Comparison of ENCODE assay signal across 8 cellular contexts in genomic region chr9:78201158-78201777, GRCh38. TPM values are rescaled to one million over a fixed set of nuclear protein-coding genes. Genes with fewer than 3 reads are reported as not detected.
DNase-seq lines count a peak whose midpoint lies in the region; ATAC-seq, FAIRE-seq and TF ChIP-seq lines count a peak whose summit lies in the region.
"Not testable (repeated sequence)": the region's sequence is repeated elsewhere in the genome, so short reads cannot be mapped to it uniquely, and the experiment has no call there.

No MANE protein-coding gene starts in this region.

- POLR2A ChIA-PET in T-cell (lab: Charles Lee) (interaction anchor here in 1 of 2 donors (0.6 kb wide), 1 partner anchor 45 kb away, joined by 3 read pairs; no protein-coding TSS in a partner anchor), H1 (lab: Charles Lee; ENCODE audit: partially characterized antibody) (interaction anchor here (0.6 to 1.4 kb wide), 4 partner anchors 11 to 95 kb away, joined by 3 to 5 read pairs (median 4); partner anchors contain the start of gene CEP78)

- FAIRE-seq in H1 (lab: Jason Lieb, UNC); small intestine (lab: Jason Lieb, UNC): not testable (repeated sequence)

- peak overlapping the region; percentile 96 for H2AFZ ChIP-seq in H1 (ENCODE audit: low read length)

- not testable (repeated sequence) for TF ChIP-seq RAD21 in H1 (IDR thresholded peaks at IDR 0.05 in 1 of 2, conservative IDR thresholded peaks at IDR 0.05 in 1 of 2; ENCODE audit: low read depth in 2 of 2, low read length in 2 of 2)

- not testable (repeated sequence) for H3K79me1 ChIP-seq in H1 (ENCODE audit: low read depth, low read length)

- H3K4me1 ChIP-seq in H1 (replicated peaks in 1 of 4; ENCODE audit: control insufficient read depth in 3 of 4, insufficient read depth in 4 of 4, low read length in 3 of 4); small intestine (ENCODE audit: control insufficient read depth in 2 of 2, insufficient read depth in 1 of 2, low read depth in 1 of 2, low read length in 1 of 2): not testable (repeated sequence)

- H3K36me3 Mint-ChIP-seq in T-cell, result peaks cover 46% of the 10 kb centered on the region

- peaks cover 33 to 42% (median 34%) of the 10 kb centered on the region in 3 donors for H3K4me1 Mint-ChIP-seq in T-cell
- peaks cover 20% of the 10 kb centered on the region for H3K4me1 Mint-ChIP-seq in stimulated activated naive CD8-positive, alpha-beta T cell treated with anti-CD3 and anti-CD28 coated beads, Interleukin-15, amount 100 ng/mL, for 72 hours

- not testable (repeated sequence) for H2BK5ac ChIP-seq in H1 (ENCODE audit: low read depth, low read length)

- not testable (repeated sequence) for H2AK5ac ChIP-seq in H1 (ENCODE audit: low read depth, low read length)

- not testable (repeated sequence) for H3K9ac ChIP-seq in H1 (replicated peaks in 1 of 4; ENCODE audit: extremely low read depth in 1 of 4, low read depth in 3 of 4, low read length in 3 of 4)

- not testable (repeated sequence) for H2BK15ac ChIP-seq in H1 (ENCODE audit: low read length)

- not testable (repeated sequence) for TF ChIP-seq EP300 in H1 (IDR thresholded peaks at IDR 0.05; ENCODE audit: borderline replicate concordance in 1 of 2, low read depth in 2 of 2, low read length in 2 of 2)

- TF ChIP-seq CTCF in H1 (IDR thresholded peaks at IDR 0.05; ENCODE audit: control extremely low read depth in 1 of 3, insufficient read depth in 1 of 3, low read depth in 1 of 3, low read length in 3 of 3), result not testable (repeated sequence)

- H2BK12ac ChIP-seq in H1 (ENCODE audit: low read depth, low read length), result not testable (repeated sequence)

- not testable (repeated sequence) for H3K14ac ChIP-seq in H1 (ENCODE audit: insufficient read length)

- H3K27me3 ChIP-seq in MG63; H1 (replicated peaks in 1 of 4; ENCODE audit: control insufficient read depth in 3 of 4, extremely low read depth in 1 of 4, insufficient read depth in 3 of 4, low read length in 3 of 4); small intestine (ENCODE audit: control insufficient read depth in 2 of 2, insufficient read depth in 2 of 2, low read length in 2 of 2): not testable (repeated sequence)

- not testable (repeated sequence) for H2BK120ac ChIP-seq in H1 (replicated peaks; ENCODE audit: low read depth, low read length)

- DNase-seq in MG63 (peak; percentile 32), T-cell (peak; percentile 44 to 83 (median 72)), activated T-cell treated with anti-CD3 and anti-CD28 coated beads for 4 hours (peak; percentile 20), small intestine (peak; percentile 22)
- DNase-seq in H1 (ENCODE audit: low read depth in 1 of 2, low spot score in 2 of 2), result not testable (repeated sequence)
- peak; percentile 33 to 56 for DNase-seq in stimulated activated naive CD8-positive, alpha-beta T cell treated with anti-CD3 and anti-CD28 coated beads, Interleukin-15, amount 100 ng/mL, for 72 hours

- not testable (repeated sequence) for H4K91ac ChIP-seq in H1 (replicated peaks; ENCODE audit: insufficient read length, low read length)

- H3K27ac Mint-ChIP-seq in T-cell, result peak overlapping the region; percentile 92 to 96
- H3K27ac Mint-ChIP-seq in stimulated activated naive CD8-positive, alpha-beta T cell treated with anti-CD3 and anti-CD28 coated beads, Interleukin-15, amount 100 ng/mL, for 72 hours, result peak overlapping the region in 1 of 2 donors; percentile 77

- peaks cover 30 to 67% (median 45%) of the 10 kb centered on the region in 3 donors for H3K9me3 Mint-ChIP-seq in T-cell
- peaks cover 30 to 51% of the 10 kb centered on the region in 2 donors for H3K9me3 Mint-ChIP-seq in stimulated activated naive CD8-positive, alpha-beta T cell treated with anti-CD3 and anti-CD28 coated beads, Interleukin-15, amount 100 ng/mL, for 72 hours

- H4K20me1 ChIP-seq in H1 (replicated peaks in 1 of 2; ENCODE audit: control insufficient read depth in 1 of 2, insufficient read depth in 2 of 2, low read length in 2 of 2), result not testable (repeated sequence)

- not testable (repeated sequence) for H3K4me3 ChIP-seq in MG63; H1 (ENCODE audit: extremely low read depth in 1 of 4, insufficient read depth in 2 of 4, low read depth in 3 of 4, low read length in 4 of 4); small intestine (ENCODE audit: low read depth in 1 of 2, low read length in 2 of 2)

- H2BK20ac ChIP-seq in H1 (ENCODE audit: low read length), result not testable (repeated sequence)

- CTCF ChIA-PET in T-cell (lab: Charles Lee) (interaction anchor here (0.6 to 1.6 kb wide), 3 partner anchors 10 to 159 kb away, joined by 5 to 7 read pairs (median 5); no protein-coding TSS in a partner anchor), H1 (lab: Charles Lee; ENCODE audit: partially characterized antibody) (interaction anchor here (1.0 to 2.1 kb wide), 7 partner anchors 10 to 359 kb away, joined by 3 to 9 read pairs (median 5); no protein-coding TSS in a partner anchor)

- peak overlapping the region; percentile 68; the same call in 1 of the 2 replicates for H4K8ac ChIP-seq in H1 (ENCODE audit: extremely low read depth, insufficient read depth, low read length)

- H3K79me2 ChIP-seq in H1 (ENCODE audit: control insufficient read depth in 1 of 2, insufficient read depth in 2 of 2, low read length in 2 of 2), result not testable (repeated sequence)

- H3K27ac ChIP-seq in H1 (ENCODE audit: low read depth, low read length); small intestine (ENCODE audit: low read depth in 1 of 2, low read length in 1 of 2): not testable (repeated sequence)

- peak; percentile 79 for ATAC-seq in GM18505 (IDR thresholded peaks at IDR 0.05; ENCODE audit: unreplicated experiment)
- peak; percentile 82 for ATAC-seq in HG02623 (IDR thresholded peaks at IDR 0.05; ENCODE audit: unreplicated experiment)
- peak; percentile 98 to 99 (median 99) for ATAC-seq in T-cell (replicated peaks in 1 of 4)
- peak; percentile 88 for ATAC-seq in stimulated activated naive CD8-positive, alpha-beta T cell treated with anti-CD3 and anti-CD28 coated beads, Interleukin-15, amount 100 ng/mL, for 72 hours

- not testable (repeated sequence) for TF ChIP-seq POLR2A in GM18505 (IDR thresholded peaks at IDR 0.05; ENCODE audit: borderline replicate concordance, extremely low read depth, insufficient read depth, insufficient read length); H1 (IDR thresholded peaks at IDR 0.05; ENCODE audit: control extremely low read depth in 1 of 2, low read depth in 2 of 2, low read length in 2 of 2)

- H3K23me2 ChIP-seq in H1 (ENCODE audit: low read depth, low read length), result not testable (repeated sequence)

- H4K5ac ChIP-seq in H1 (ENCODE audit: insufficient read length, low read depth, low read length), result not testable (repeated sequence)

- H3K18ac ChIP-seq in H1 (ENCODE audit: extremely low read depth, low read length), result 0 out of 2 replicates have a peak overlapping the region, but pooled peaks have one; percentile 48

- not testable (repeated sequence) for H3K36me3 ChIP-seq in MG63; H1 (ENCODE audit: control insufficient read depth in 2 of 4, insufficient read depth in 4 of 4, low read length in 3 of 4); small intestine (ENCODE audit: control insufficient read depth in 2 of 2, insufficient read depth in 2 of 2, low read length in 2 of 2)

- H3K27me3 Mint-ChIP-seq in T-cell; stimulated activated naive CD8-positive, alpha-beta T cell treated with anti-CD3 and anti-CD28 coated beads, Interleukin-15, amount 100 ng/mL, for 72 hours: not testable (repeated sequence)

- H3K4me2 ChIP-seq in H1 (ENCODE audit: insufficient read depth in 1 of 2, low read depth in 2 of 2, low read length in 2 of 2), result 0 out of 4 replicates have a peak overlapping the region, but pooled peaks of 1 of the 2 experiments have one; percentile 7

- not testable (repeated sequence) for H3K23ac ChIP-seq in H1 (ENCODE audit: insufficient read length)

- not testable (repeated sequence) for H3K56ac ChIP-seq in H1 (replicated peaks; ENCODE audit: insufficient read length, low read depth, low read length)

- WGBS in H1 (ENCODE audit: extremely low coverage in 1 of 2, insufficient coverage in 1 of 2, insufficient read length in 1 of 2, insufficient replicate concordance in 2 of 2, low coverage in 1 of 2, low lambda C conversion rate in 2 of 2, missing lambda C conversion rate in 1 of 2), 2 experiments, result 81% methylated on average over 9 of the region's 16 CpGs; no CpG with 5 or more reads in 1 of the 2 experiments
- WGBS in small intestine, 3 donors, result 36 to 52% (median 41%) methylated on average over 16 of the region's 16 CpGs

- H3K9me3 ChIP-seq in MG63; H1 (ENCODE audit: insufficient read depth in 2 of 2, low read depth in 1 of 2, low read length in 1 of 2); small intestine (ENCODE audit: control insufficient read depth, low read depth): not testable (repeated sequence)

- H3K4ac ChIP-seq in H1 (replicated peaks; ENCODE audit: insufficient read length, low read depth, low read length), result not testable (repeated sequence)

- peak overlapping the region; percentile 43 to 80 (median 51) for H3K4me3 Mint-ChIP-seq in T-cell
- peak overlapping the region; percentile 9 to 54 for H3K4me3 Mint-ChIP-seq in stimulated activated naive CD8-positive, alpha-beta T cell treated with anti-CD3 and anti-CD28 coated beads, Interleukin-15, amount 100 ng/mL, for 72 hours

RNA-seq across cellular contexts. Expression of gene CEP78, which starts 34.6 kb away (rescaled TPM):
- total RNA-seq in MG63 (2014; rRNA removed; shearing (Covaris generic); ENCODE audit: low replicate concordance), result 10.7 and 17.7 TPM in 2 replicates
- 10 to 100 TPM; 23.2 to 37.4 (median 29.5) TPM for total RNA-seq in T-cell
- total RNA-seq in H1 (2021; fragmentation: NEBNext Ultra II Directional; extraction: Animal tissue kit (Norgen Biotek cat#: 25700)), result 38.7 and 40.9 TPM in 2 replicates
- polyA plus RNA-seq in H1 (2011; rRNA removed) (10.3 and 17.1 TPM in 2 replicates), small intestine (1 to 10 TPM in 2 of 3 donors, under 1 TPM in 1; 0.81 to 9.8 (median 1.6) TPM)
- 15.8 TPM for polyA plus RNA-seq in H1 (2011; cell fraction: cytosol; rRNA removed)
- 37.6 TPM for polyA plus RNA-seq in H1 (2011; cell fraction: nucleus; rRNA removed)
- polyA plus RNA-seq in H1 (2012, experiment 1 of 2), result 15.9 to 28.5 TPM (median 18.7 TPM) in 4 replicates
- polyA plus RNA-seq in H1 (2012, experiment 2 of 2), result 1.9 TPM
- polyA plus RNA-seq in H1 (2013, experiment 1 of 2), result 29.1 TPM
- polyA plus RNA-seq in H1 (2013, experiment 2 of 2), result 25.4 TPM
- polyA minus RNA-seq in H1 (2011; rRNA and poly(A)+ RNA removed), result 19.9 and 28.4 TPM in 2 replicates
- 19.3 TPM for polyA minus RNA-seq in H1 (2011; cell fraction: cytosol; rRNA and poly(A)+ RNA removed)
- polyA minus RNA-seq in H1 (2011; cell fraction: nucleus; rRNA and poly(A)+ RNA removed), result 61.9 TPM
